Comparison of ENCODE assay signal across 1 cellular context in the genomic region with DNA sequence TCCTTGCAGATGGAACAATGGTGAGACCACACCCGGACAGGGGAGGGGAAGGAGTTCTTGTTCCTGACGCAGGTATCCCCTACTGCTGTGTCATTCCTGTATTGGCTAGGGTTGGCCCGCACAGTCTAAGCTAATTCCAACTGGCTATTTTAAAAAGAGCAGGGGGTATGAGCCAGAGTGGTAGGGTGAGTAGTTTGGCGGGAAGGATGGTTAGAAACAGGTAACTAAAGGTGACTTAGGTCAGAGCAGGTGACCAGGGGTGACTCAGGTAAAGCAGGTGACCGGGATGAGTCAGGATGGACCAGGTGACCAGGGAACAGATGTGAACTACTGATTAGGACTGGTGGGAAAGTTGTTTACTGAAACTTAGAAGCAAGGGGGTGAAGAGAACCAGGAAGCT.
TF ChIP-seq lines count a peak whose summit lies in the region.

No MANE protein-coding gene starts in this region.

TF ChIP-seq in K562, 482 proteins besides CTCF, POLR2A, EP300 and RAD21 (continued from another document and continues in another):
- TF ChIP-seq, protein P1, sequence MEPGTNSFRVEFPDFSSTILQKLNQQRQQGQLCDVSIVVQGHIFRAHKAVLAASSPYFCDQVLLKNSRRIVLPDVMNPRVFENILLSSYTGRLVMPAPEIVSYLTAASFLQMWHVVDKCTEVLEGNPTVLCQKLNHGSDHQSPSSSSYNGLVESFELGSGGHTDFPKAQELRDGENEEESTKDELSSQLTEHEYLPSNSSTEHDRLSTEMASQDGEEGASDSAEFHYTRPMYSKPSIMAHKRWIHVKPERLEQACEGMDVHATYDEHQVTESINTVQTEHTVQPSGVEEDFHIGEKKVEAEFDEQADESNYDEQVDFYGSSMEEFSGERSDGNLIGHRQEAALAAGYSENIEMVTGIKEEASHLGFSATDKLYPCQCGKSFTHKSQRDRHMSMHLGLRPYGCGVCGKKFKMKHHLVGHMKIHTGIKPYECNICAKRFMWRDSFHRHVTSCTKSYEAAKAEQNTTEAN (CRISPR knock-in tag; IDR thresholded peaks at IDR 0.05): no peak
- TF ChIP-seq NR2C2 (CRISPR knock-in tag; IDR thresholded peaks at IDR 0.05) (no peak), NR2C2 (tag; IDR thresholded peaks at IDR 0.05) (0 out of 2 replicates have a peak, but pooled peaks have one; percentile 18), DPF2 (IDR thresholded peaks at IDR 0.05) (peak; percentile 63), GATAD2A (IDR thresholded peaks at IDR 0.05) (0 out of 2 replicates have a peak, but pooled peaks have one; percentile 44), PRPF4 (IDR thresholded peaks at IDR 0.05; ENCODE audit: insufficient read depth, low read depth, low read length, poor library complexity, severe bottlenecking) (no peak), CREM (IDR thresholded peaks at IDR 0.05; ENCODE audit: low read depth) (no peak), RBBP5 (IDR thresholded peaks at IDR 0.05; ENCODE audit: borderline replicate concordance, insufficient read depth, low read length, poor library complexity, severe bottlenecking) (no peak), ZFP1 (CRISPR knock-in tag; IDR thresholded peaks at IDR 0.05) (no peak), TAF15 (IDR thresholded peaks at IDR 0.05; ENCODE audit: low read depth, low read length) (no peak), ARID1B (IDR thresholded peaks at IDR 0.05) (peak; percentile 80), MTA1 (IDR thresholded peaks at IDR 0.05; ENCODE audit: borderline replicate concordance) (peak; percentile 81), ZNF584 (CRISPR knock-in tag; IDR thresholded peaks at IDR 0.05; ENCODE audit: low read depth) (no peak), TGIF2 (CRISPR knock-in tag; IDR thresholded peaks at IDR 0.05) (no peak), MAFG (tag; conservative IDR thresholded peaks at IDR 0.05) (0 out of 2 replicates have a peak, but pooled peaks have one; percentile 27), BDP1 (IDR thresholded peaks at IDR 0.05; ENCODE audit: insufficient read depth, insufficient read length) (no peak), SUPT5H (IDR thresholded peaks at IDR 0.05) (no peak), ZNF174 (CRISPR knock-in tag; IDR thresholded peaks at IDR 0.05) (no peak), JUND (IDR thresholded peaks at IDR 0.05; ENCODE audit: borderline replicate concordance, low read depth, low read length) (peak; percentile 72), JUND (tag; IDR thresholded peaks at IDR 0.05; ENCODE audit: borderline replicate concordance, low read depth, low read length) (peak; percentile 70; the same call in 1 of the 3 replicates), GABPA (tag; conservative IDR thresholded peaks at IDR 0.05; ENCODE audit: low read depth) (no peak), HDAC1 (IDR thresholded peaks at IDR 0.05) (no peak), SIX5 (IDR thresholded peaks at IDR 0.05; ENCODE audit: borderline replicate concordance in 1 of 2, insufficient read depth in 1 of 2, low read depth in 1 of 2, low read length in 2 of 2) (no peak), SMARCE1 (IDR thresholded peaks at IDR 0.05) (peak; percentile 78; the same call in 1 of the 2 replicates), FOSL1 (tag; conservative IDR thresholded peaks at IDR 0.05) (peak; percentile 93), ZNF146 (CRISPR knock-in tag; IDR thresholded peaks at IDR 0.05; ENCODE audit: unreplicated experiment) (no peak), SOX6 (IDR thresholded peaks at IDR 0.05) (peak; percentile 42; the same call in 1 of the 2 replicates), ZEB2 (IDR thresholded peaks at IDR 0.05) (peak; percentile 99), ESRRA (IDR thresholded peaks at IDR 0.05; ENCODE audit: borderline replicate concordance, low read depth) (0 out of 2 replicates have a peak, but pooled peaks have one; percentile 29)
- TF ChIP-seq, protein P2, sequence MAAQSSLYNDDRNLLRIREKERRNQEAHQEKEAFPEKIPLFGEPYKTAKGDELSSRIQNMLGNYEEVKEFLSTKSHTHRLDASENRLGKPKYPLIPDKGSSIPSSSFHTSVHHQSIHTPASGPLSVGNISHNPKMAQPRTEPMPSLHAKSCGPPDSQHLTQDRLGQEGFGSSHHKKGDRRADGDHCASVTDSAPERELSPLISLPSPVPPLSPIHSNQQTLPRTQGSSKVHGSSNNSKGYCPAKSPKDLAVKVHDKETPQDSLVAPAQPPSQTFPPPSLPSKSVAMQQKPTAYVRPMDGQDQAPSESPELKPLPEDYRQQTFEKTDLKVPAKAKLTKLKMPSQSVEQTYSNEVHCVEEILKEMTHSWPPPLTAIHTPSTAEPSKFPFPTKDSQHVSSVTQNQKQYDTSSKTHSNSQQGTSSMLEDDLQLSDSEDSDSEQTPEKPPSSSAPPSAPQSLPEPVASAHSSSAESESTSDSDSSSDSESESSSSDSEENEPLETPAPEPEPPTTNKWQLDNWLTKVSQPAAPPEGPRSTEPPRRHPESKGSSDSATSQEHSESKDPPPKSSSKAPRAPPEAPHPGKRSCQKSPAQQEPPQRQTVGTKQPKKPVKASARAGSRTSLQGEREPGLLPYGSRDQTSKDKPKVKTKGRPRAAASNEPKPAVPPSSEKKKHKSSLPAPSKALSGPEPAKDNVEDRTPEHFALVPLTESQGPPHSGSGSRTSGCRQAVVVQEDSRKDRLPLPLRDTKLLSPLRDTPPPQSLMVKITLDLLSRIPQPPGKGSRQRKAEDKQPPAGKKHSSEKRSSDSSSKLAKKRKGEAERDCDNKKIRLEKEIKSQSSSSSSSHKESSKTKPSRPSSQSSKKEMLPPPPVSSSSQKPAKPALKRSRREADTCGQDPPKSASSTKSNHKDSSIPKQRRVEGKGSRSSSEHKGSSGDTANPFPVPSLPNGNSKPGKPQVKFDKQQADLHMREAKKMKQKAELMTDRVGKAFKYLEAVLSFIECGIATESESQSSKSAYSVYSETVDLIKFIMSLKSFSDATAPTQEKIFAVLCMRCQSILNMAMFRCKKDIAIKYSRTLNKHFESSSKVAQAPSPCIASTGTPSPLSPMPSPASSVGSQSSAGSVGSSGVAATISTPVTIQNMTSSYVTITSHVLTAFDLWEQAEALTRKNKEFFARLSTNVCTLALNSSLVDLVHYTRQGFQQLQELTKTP (IDR thresholded peaks at IDR 0.05; ENCODE audit: low read depth in 1 of 2, partially characterized antibody in 2 of 2): peak in 1 of 2 experiments; percentile 29
- TF ChIP-seq, protein P3, sequence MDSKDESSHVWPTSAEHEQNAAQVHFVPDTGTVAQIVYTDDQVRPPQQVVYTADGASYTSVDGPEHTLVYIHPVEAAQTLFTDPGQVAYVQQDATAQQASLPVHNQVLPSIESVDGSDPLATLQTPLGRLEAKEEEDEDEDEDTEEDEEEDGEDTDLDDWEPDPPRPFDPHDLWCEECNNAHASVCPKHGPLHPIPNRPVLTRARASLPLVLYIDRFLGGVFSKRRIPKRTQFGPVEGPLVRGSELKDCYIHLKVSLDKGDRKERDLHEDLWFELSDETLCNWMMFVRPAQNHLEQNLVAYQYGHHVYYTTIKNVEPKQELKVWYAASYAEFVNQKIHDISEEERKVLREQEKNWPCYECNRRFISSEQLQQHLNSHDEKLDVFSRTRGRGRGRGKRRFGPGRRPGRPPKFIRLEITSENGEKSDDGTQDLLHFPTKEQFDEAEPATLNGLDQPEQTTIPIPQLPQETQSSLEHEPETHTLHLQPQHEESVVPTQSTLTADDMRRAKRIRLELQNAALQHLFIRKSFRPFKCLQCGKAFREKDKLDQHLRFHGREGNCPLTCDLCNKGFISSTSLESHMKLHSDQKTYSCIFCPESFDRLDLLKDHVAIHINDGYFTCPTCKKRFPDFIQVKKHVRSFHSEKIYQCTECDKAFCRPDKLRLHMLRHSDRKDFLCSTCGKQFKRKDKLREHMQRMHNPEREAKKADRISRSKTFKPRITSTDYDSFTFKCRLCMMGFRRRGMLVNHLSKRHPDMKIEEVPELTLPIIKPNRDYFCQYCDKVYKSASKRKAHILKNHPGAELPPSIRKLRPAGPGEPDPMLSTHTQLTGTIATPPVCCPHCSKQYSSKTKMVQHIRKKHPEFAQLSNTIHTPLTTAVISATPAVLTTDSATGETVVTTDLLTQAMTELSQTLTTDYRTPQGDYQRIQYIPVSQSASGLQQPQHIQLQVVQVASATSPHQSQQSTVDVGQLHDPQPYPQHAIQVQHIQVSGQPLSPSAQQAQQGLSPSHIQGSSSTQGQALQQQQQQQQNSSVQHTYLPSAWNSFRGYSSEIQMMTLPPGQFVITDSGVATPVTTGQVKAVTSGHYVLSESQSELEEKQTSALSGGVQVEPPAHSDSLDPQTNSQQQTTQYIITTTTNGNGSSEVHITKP (IDR thresholded peaks at IDR 0.05; ENCODE audit: partially characterized antibody): no peak
- TF ChIP-seq, protein P4, sequence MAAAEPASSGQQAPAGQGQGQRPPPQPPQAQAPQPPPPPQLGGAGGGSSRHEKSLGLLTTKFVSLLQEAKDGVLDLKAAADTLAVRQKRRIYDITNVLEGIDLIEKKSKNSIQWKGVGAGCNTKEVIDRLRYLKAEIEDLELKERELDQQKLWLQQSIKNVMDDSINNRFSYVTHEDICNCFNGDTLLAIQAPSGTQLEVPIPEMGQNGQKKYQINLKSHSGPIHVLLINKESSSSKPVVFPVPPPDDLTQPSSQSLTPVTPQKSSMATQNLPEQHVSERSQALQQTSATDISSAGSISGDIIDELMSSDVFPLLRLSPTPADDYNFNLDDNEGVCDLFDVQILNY (CRISPR knock-in tag; IDR thresholded peaks at IDR 0.05): no peak
- TF ChIP-seq, protein P5, sequence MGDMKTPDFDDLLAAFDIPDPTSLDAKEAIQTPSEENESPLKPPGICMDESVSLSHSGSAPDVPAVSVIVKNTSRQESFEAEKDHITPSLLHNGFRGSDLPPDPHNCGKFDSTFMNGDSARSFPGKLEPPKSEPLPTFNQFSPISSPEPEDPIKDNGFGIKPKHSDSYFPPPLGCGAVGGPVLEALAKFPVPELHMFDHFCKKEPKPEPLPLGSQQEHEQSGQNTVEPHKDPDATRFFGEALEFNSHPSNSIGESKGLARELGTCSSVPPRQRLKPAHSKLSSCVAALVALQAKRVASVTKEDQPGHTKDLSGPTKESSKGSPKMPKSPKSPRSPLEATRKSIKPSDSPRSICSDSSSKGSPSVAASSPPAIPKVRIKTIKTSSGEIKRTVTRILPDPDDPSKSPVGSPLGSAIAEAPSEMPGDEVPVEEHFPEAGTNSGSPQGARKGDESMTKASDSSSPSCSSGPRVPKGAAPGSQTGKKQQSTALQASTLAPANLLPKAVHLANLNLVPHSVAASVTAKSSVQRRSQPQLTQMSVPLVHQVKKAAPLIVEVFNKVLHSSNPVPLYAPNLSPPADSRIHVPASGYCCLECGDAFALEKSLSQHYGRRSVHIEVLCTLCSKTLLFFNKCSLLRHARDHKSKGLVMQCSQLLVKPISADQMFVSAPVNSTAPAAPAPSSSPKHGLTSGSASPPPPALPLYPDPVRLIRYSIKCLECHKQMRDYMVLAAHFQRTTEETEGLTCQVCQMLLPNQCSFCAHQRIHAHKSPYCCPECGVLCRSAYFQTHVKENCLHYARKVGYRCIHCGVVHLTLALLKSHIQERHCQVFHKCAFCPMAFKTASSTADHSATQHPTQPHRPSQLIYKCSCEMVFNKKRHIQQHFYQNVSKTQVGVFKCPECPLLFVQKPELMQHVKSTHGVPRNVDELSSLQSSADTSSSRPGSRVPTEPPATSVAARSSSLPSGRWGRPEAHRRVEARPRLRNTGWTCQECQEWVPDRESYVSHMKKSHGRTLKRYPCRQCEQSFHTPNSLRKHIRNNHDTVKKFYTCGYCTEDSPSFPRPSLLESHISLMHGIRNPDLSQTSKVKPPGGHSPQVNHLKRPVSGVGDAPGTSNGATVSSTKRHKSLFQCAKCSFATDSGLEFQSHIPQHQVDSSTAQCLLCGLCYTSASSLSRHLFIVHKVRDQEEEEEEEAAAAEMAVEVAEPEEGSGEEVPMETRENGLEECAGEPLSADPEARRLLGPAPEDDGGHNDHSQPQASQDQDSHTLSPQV (IDR thresholded peaks at IDR 0.05): no peak
- TF ChIP-seq, protein P6, sequence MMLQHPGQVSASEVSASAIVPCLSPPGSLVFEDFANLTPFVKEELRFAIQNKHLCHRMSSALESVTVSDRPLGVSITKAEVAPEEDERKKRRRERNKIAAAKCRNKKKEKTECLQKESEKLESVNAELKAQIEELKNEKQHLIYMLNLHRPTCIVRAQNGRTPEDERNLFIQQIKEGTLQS (IDR thresholded peaks at IDR 0.05): peak; percentile 83
- TF ChIP-seq, protein P6 (CRISPR knock-in tag; conservative IDR thresholded peaks at IDR 0.05): no peak
- TF ChIP-seq, protein P7, sequence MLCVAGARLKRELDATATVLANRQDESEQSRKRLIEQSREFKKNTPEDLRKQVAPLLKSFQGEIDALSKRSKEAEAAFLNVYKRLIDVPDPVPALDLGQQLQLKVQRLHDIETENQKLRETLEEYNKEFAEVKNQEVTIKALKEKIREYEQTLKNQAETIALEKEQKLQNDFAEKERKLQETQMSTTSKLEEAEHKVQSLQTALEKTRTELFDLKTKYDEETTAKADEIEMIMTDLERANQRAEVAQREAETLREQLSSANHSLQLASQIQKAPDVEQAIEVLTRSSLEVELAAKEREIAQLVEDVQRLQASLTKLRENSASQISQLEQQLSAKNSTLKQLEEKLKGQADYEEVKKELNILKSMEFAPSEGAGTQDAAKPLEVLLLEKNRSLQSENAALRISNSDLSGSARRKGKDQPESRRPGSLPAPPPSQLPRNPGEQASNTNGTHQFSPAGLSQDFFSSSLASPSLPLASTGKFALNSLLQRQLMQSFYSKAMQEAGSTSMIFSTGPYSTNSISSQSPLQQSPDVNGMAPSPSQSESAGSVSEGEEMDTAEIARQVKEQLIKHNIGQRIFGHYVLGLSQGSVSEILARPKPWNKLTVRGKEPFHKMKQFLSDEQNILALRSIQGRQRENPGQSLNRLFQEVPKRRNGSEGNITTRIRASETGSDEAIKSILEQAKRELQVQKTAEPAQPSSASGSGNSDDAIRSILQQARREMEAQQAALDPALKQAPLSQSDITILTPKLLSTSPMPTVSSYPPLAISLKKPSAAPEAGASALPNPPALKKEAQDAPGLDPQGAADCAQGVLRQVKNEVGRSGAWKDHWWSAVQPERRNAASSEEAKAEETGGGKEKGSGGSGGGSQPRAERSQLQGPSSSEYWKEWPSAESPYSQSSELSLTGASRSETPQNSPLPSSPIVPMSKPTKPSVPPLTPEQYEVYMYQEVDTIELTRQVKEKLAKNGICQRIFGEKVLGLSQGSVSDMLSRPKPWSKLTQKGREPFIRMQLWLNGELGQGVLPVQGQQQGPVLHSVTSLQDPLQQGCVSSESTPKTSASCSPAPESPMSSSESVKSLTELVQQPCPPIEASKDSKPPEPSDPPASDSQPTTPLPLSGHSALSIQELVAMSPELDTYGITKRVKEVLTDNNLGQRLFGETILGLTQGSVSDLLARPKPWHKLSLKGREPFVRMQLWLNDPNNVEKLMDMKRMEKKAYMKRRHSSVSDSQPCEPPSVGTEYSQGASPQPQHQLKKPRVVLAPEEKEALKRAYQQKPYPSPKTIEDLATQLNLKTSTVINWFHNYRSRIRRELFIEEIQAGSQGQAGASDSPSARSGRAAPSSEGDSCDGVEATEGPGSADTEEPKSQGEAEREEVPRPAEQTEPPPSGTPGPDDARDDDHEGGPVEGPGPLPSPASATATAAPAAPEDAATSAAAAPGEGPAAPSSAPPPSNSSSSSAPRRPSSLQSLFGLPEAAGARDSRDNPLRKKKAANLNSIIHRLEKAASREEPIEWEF (CRISPR knock-in tag; IDR thresholded peaks at IDR 0.05): no peak
- TF ChIP-seq, protein P8, sequence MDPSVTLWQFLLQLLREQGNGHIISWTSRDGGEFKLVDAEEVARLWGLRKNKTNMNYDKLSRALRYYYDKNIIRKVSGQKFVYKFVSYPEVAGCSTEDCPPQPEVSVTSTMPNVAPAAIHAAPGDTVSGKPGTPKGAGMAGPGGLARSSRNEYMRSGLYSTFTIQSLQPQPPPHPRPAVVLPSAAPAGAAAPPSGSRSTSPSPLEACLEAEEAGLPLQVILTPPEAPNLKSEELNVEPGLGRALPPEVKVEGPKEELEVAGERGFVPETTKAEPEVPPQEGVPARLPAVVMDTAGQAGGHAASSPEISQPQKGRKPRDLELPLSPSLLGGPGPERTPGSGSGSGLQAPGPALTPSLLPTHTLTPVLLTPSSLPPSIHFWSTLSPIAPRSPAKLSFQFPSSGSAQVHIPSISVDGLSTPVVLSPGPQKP (CRISPR knock-in tag; IDR thresholded peaks at IDR 0.05): no peak
